In genomic region chr5:53343187-53343586, GRCh38 we compare ENCODE assay signal across 13 cellular contexts.
DNase-seq lines count a peak whose midpoint lies in the region; ATAC-seq, FAIRE-seq and TF ChIP-seq lines count a peak whose summit lies in the region.
"Had no signal": no experiment of that assay in that cellular context is flagged by ENCODE, and none has a peak within 500 bp of the region (broad histone marks: within the 10 kb centered on the region; RNA-seq: fewer than 3 reads in every experiment).

No MANE protein-coding gene starts in this region.

- no peak overlapping the region for H3K27ac Mint-ChIP-seq in natural killer cell treated with Interleukin-12 subunit alpha and Interleukin-12 subunit beta and Interleukin-15 and Interleukin-18, amount 100 ng/mL, for 72 hours

- no peaks in the 10 kb centered on the region for H3K36me3 Mint-ChIP-seq in natural killer cell treated with Interleukin-12 subunit alpha and Interleukin-12 subunit beta and Interleukin-15 and Interleukin-18, amount 100 ng/mL, for 72 hours

- FAIRE-seq in RCC 7860 (lab: Jason Lieb, UNC): no peak

- TF ChIP-seq POLR2A in GM18505 (IDR thresholded peaks at IDR 0.05; ENCODE audit: borderline replicate concordance, extremely low read depth, insufficient read depth, insufficient read length): no peak

- DNase-seq in EL (peak; percentile 97), RCC 7860 (ENCODE audit: low spot score) (peak; percentile 18), fibroblast of gingiva (ENCODE audit: low read depth) (peak; percentile 80), omental fat pad (ENCODE audit: low spot score) (no peak), SHP77 treated with DMSO at 0.1 percent for 48 hours (lab: John Stamatoyannopoulos, UW) (no peak), germinal center (ENCODE audit: low spot score) (no peak)
- no peak for DNase-seq in natural killer cell treated with Interleukin-12 subunit alpha and Interleukin-12 subunit beta and Interleukin-15 and Interleukin-18, amount 100 ng/mL, for 72 hours (ENCODE audit: low spot score)
- DNase-seq: Caco-2, NCI-H1048, NCI-H524, right cardiac atrium, WERI-Rb-1 had no signal

- H3K9me3 Mint-ChIP-seq in natural killer cell treated with Interleukin-12 subunit alpha and Interleukin-12 subunit beta and Interleukin-15 and Interleukin-18, amount 100 ng/mL, for 72 hours: peaks cover 6% of the 10 kb centered on the region

- H3K27me3 Mint-ChIP-seq in natural killer cell treated with Interleukin-12 subunit alpha and Interleukin-12 subunit beta and Interleukin-15 and Interleukin-18, amount 100 ng/mL, for 72 hours: no peaks in the 10 kb centered on the region

- no peak overlapping the region for H3K4me3 Mint-ChIP-seq in natural killer cell treated with Interleukin-12 subunit alpha and Interleukin-12 subunit beta and Interleukin-15 and Interleukin-18, amount 100 ng/mL, for 72 hours

- ATAC-seq in omental fat pad (ENCODE audit: low FRiP score) (peak; percentile 84), GM18505 (IDR thresholded peaks at IDR 0.05; ENCODE audit: unreplicated experiment) (no peak)
- no peak for ATAC-seq in natural killer cell treated with Interleukin-12 subunit alpha and Interleukin-12 subunit beta and Interleukin-15 and Interleukin-18, amount 100 ng/mL, for 72 hours

- H3K4me1 Mint-ChIP-seq in natural killer cell treated with Interleukin-12 subunit alpha and Interleukin-12 subunit beta and Interleukin-15 and Interleukin-18, amount 100 ng/mL, for 72 hours (ENCODE audit: low read depth in 2 of 2): no peaks in the 10 kb centered on the region

- no peak for TF ChIP-seq CTCF in omental fat pad (IDR thresholded peaks at IDR 0.05)

Comparison
In these comparisons a context has a peak if more than half of its experiments do, and no peak if none do; other contexts are left out.
1. DNase-seq: peak in EL (single experiment), RCC 7860 (single experiment) and fibroblast of gingiva (single experiment); none in omental fat pad (single experiment), natural killer cell treated with Interleukin-12 subunit alpha and Interleukin-12 subunit beta and Interleukin-15 and Interleukin-18, amount 100 ng/mL, for 72 hours (single experiment), SHP77 treated with DMSO at 0.1 percent for 48 hours (single experiment) and germinal center (single experiment).